13 cellular contexts compared by ENCODE assay signal in the genomic region with DNA sequence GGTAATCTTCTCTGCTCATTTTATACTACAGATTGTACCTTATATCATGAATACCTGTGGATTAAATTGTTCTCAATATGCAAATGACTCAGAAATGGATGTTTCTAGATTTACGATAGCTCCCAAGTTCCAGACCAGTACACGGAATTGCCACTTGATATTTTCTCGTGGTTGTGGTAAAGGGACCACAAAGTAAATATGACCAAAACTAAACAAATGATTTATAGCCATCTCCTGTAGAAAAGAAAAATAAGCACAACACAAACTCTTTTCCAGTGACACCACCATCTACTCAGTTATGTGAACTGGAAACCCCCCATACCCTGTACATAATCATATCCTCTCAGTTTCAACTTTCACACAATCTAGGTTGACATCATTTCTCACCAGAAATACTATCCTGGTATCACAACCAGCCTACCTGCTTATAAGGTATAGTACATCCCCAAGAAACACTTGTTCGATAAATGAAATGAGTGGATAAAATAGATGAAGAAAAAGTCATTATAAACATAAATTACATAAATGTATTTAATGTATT.
DNase-seq lines count a peak whose midpoint lies in the region; ATAC-seq and TF ChIP-seq lines count a peak whose summit lies in the region.
"Had no signal": no experiment of that assay in that cellular context is flagged by ENCODE, and none has a peak within 500 bp of the region (broad histone marks: within the 10 kb centered on the region; RNA-seq: fewer than 3 reads in every experiment).

No MANE protein-coding gene starts in this region.

- TF ChIP-seq POLR2A in gastroesophageal sphincter (IDR thresholded peaks at IDR 0.05) = no peak

- no peak overlapping the region for H3K4me3 ChIP-seq in gastroesophageal sphincter
- H3K4me3 ChIP-seq: upper lobe of left lung had no signal

- H3K27ac ChIP-seq in gastroesophageal sphincter = no peak overlapping the region
- H3K27ac ChIP-seq: parathyroid adenoma, upper lobe of left lung, WERI-Rb-1 had no signal

- peak; percentile 25 for DNase-seq in glomerular visceral epithelial cell (ENCODE audit: extremely low spot score)
- DNase-seq in T-helper 2 cell = no peak
- DNase-seq: activated gamma-delta T cell; central memory CD4-positive, alpha-beta T cell; NCI-H187; upper lobe of left lung; WERI-Rb-1 had no signal

- WGBS in gastroesophageal sphincter (ENCODE audit: low coverage in 1 of 2), 2 donors = 87 to 100% methylated on average over 4 of the region's 4 CpGs

- H3K36me3 ChIP-seq in gastroesophageal sphincter = no peaks in the 10 kb centered on the region
- H3K36me3 ChIP-seq: upper lobe of left lung, WERI-Rb-1 had no signal

- H3K4me1 ChIP-seq in gastroesophageal sphincter = no peaks in the 10 kb centered on the region
- H3K4me1 ChIP-seq: parathyroid adenoma, upper lobe of left lung had no signal

- no peak for TF ChIP-seq EP300 in gastroesophageal sphincter (IDR thresholded peaks at IDR 0.05)

- no peak for TF ChIP-seq CTCF in gastroesophageal sphincter (IDR thresholded peaks at IDR 0.05)

- H3K9me3 ChIP-seq in gastroesophageal sphincter = no peaks in the 10 kb centered on the region
- H3K9me3 ChIP-seq: upper lobe of left lung had no signal

- no peaks in the 10 kb centered on the region for H3K27me3 ChIP-seq in gastroesophageal sphincter
- H3K27me3 ChIP-seq: upper lobe of left lung had no signal

- peak; percentile 70 for ATAC-seq in GM18511 (IDR thresholded peaks at IDR 0.05; ENCODE audit: unreplicated experiment)
- ATAC-seq in GM21515 (IDR thresholded peaks at IDR 0.05; ENCODE audit: unreplicated experiment) = peak; percentile 49
- peak; percentile 65 for ATAC-seq in HG03159 (IDR thresholded peaks at IDR 0.05; ENCODE audit: unreplicated experiment)
- ATAC-seq in gastroesophageal sphincter = no peak
- ATAC-seq in HG03439 (IDR thresholded peaks at IDR 0.05; ENCODE audit: unreplicated experiment) = no peak

Comparison
In these comparisons a context has a peak if more than half of its experiments do, and no peak if none do; other contexts are left out.
1. ATAC-seq: peak in GM18511 (single experiment), GM21515 (single experiment) and HG03159 (single experiment); none in gastroesophageal sphincter (single experiment) and HG03439 (single experiment).